ENCODE assay signal across 15 cellular contexts in genomic region chr18:46411191-46411590, GRCh38.
"Had no signal": no experiment of that assay in that cellular context is flagged by ENCODE, and none has a peak within 500 bp of the region (broad histone marks: within the 10 kb centered on the region; RNA-seq: fewer than 3 reads in every experiment).

No MANE protein-coding gene starts in this region.

- H3K36me3 Mint-ChIP-seq: activated naive CD8-positive, alpha-beta T cell treated with anti-CD3 and anti-CD28 coated beads, Interleukin-2, amount 10 ng/mL, durations not matched to agents 7 days and 5 days had no signal

- H3K9ac ChIP-seq: neural progenitor cell had no signal

- H3K27me3 Mint-ChIP-seq: activated naive CD8-positive, alpha-beta T cell treated with anti-CD3 and anti-CD28 coated beads, Interleukin-2, amount 10 ng/mL, durations not matched to agents 7 days and 5 days; type B pancreatic cell had no signal

- ATAC-seq: effector memory CD8-positive, alpha-beta T cell; stimulated activated naive CD8-positive, alpha-beta T cell treated with anti-CD3 and anti-CD28 coated beads, Interleukin-15, Interleukin-2, amounts not matched to agents 100 U/mL and 50 U/mL, for 24 hours had no signal

- H3K4me3 ChIP-seq: hepatocyte, neural progenitor cell, pancreas, smooth muscle cell had no signal

- H3K9me3 Mint-ChIP-seq: activated naive CD8-positive, alpha-beta T cell treated with anti-CD3 and anti-CD28 coated beads, Interleukin-2, amount 10 ng/mL, durations not matched to agents 7 days and 5 days; activated T-helper 1 cell treated with anti-CD3 and anti-CD28 coated beads, Interleukin-12 subunit alpha, Interleukin-12 subunit beta, Interleukin-2, Interleukin-4 antibody, amounts not matched to agents 30 ng/mL and 10 ng/mL and 1 ng/mL, durations not matched to agents 14 hours and 24 hours and 36 hours; effector memory CD8-positive, alpha-beta T cell; neural progenitor cell; type B pancreatic cell had no signal

- H3K9me3 ChIP-seq: pancreas had no signal

- H3K36me3 ChIP-seq: neural progenitor cell, pancreas had no signal

- FAIRE-seq: frontal cortex, keratinocyte, pancreas had no signal

- H3K27me3 ChIP-seq: hepatocyte, neural progenitor cell, pancreas had no signal

- H3K27ac ChIP-seq: hepatocyte, neural progenitor cell, pancreas had no signal

- H3K79me2 ChIP-seq: hepatocyte had no signal

- H3K4me2 ChIP-seq: hepatocyte, neural progenitor cell, smooth muscle cell had no signal

- H3K27ac Mint-ChIP-seq: activated naive CD8-positive, alpha-beta T cell treated with anti-CD3 and anti-CD28 coated beads, Interleukin-2, amount 10 ng/mL, durations not matched to agents 7 days and 5 days; activated T-helper 1 cell treated with anti-CD3 and anti-CD28 coated beads, Interleukin-12 subunit alpha, Interleukin-12 subunit beta, Interleukin-2, Interleukin-4 antibody, amounts not matched to agents 30 ng/mL and 10 ng/mL and 1 ng/mL, durations not matched to agents 14 hours and 24 hours and 36 hours; neural progenitor cell; type B pancreatic cell had no signal

- H3K4me1 ChIP-seq: pancreas had no signal

- H2AFZ ChIP-seq: hepatocyte, neural progenitor cell had no signal

- H3K4me3 Mint-ChIP-seq: activated naive CD8-positive, alpha-beta T cell treated with anti-CD3 and anti-CD28 coated beads, Interleukin-2, amount 10 ng/mL, durations not matched to agents 7 days and 5 days; activated T-helper 1 cell treated with anti-CD3 and anti-CD28 coated beads, Interleukin-12 subunit alpha, Interleukin-12 subunit beta, Interleukin-2, Interleukin-4 antibody, amounts not matched to agents 30 ng/mL and 10 ng/mL and 1 ng/mL, durations not matched to agents 14 hours and 24 hours and 36 hours; effector memory CD8-positive, alpha-beta T cell; neural progenitor cell; type B pancreatic cell had no signal

- DNase-seq: activated CD4-positive, alpha-beta T cell treated with anti-CD3 and anti-CD28 coated beads, Interleukin-2, amount 50 U/mL, for 1 hour; activated CD8-positive, alpha-beta memory T cell treated with anti-CD3 and anti-CD28 coated beads for 24 hours; activated naive CD8-positive, alpha-beta T cell treated with anti-CD3 and anti-CD28 coated beads, Interleukin-2, amount 10 ng/mL, durations not matched to agents 7 days and 5 days; dermis blood vessel endothelial cell; effector memory CD8-positive, alpha-beta T cell; mesenchymal stem cell; pancreas; stimulated activated naive CD8-positive, alpha-beta T cell treated with anti-CD3 and anti-CD28 coated beads, Interleukin-15, Interleukin-2, amounts not matched to agents 100 U/mL and 50 U/mL, for 24 hours had no signal
